Comparison of ENCODE assay signal across 24 cellular contexts in genomic region chr11:996681-997080, GRCh38. TPM values are rescaled to one million over a fixed set of nuclear protein-coding genes. Genes with fewer than 3 reads are reported as not detected.
DNase-seq lines count a peak whose midpoint lies in the region; ATAC-seq and TF ChIP-seq lines count a peak whose summit lies in the region.
"Had no signal": no experiment of that assay in that cellular context is flagged by ENCODE, and none has a peak within 500 bp of the region (broad histone marks: within the 10 kb centered on the region; RNA-seq: fewer than 3 reads in every experiment).

No MANE protein-coding gene starts in this region.

- H3K4me3 ChIP-seq in WERI-Rb-1 (ENCODE audit: low read depth, low read length) = peak overlapping the region; percentile 9
- H3K4me3 ChIP-seq: SJCRH30 had no signal

- peaks cover 15% of the 10 kb centered on the region for H3K27me3 Mint-ChIP-seq in glutamatergic neuron (ENCODE audit: unreplicated experiment)
- no peaks in the 10 kb centered on the region for H3K27me3 Mint-ChIP-seq in type B pancreatic cell
- H3K27me3 Mint-ChIP-seq: activated CD4-positive, alpha-beta T cell treated with anti-CD3 and anti-CD28 coated beads, Interleukin-2, amount 10 ng/mL, durations not matched to agents 7 days and 5 days; stimulated activated naive CD8-positive, alpha-beta T cell treated with anti-CD3 and anti-CD28 coated beads, Interleukin-15, Interleukin-2, amounts not matched to agents 100 ng/mL and 50 ng/mL, for 24 hours had no signal

- TF ChIP-seq CTCF in WERI-Rb-1 (IDR thresholded peaks at IDR 0.05; ENCODE audit: low read depth, low read length) = no peak
- TF ChIP-seq CTCF in glutamatergic neuron (IDR thresholded peaks at IDR 0.05; ENCODE audit: partially characterized antibody, unreplicated experiment) = no peak
- TF ChIP-seq CTCF in type B pancreatic cell (conservative IDR thresholded peaks at IDR 0.05) = no peak

- no peak overlapping the region for H3K4me3 Mint-ChIP-seq in glutamatergic neuron (ENCODE audit: unreplicated experiment)
- H3K4me3 Mint-ChIP-seq in type B pancreatic cell = peak overlapping the region; percentile 84
- H3K4me3 Mint-ChIP-seq: activated CD4-positive, alpha-beta T cell treated with anti-CD3 and anti-CD28 coated beads, Interleukin-2, amount 10 ng/mL, durations not matched to agents 7 days and 5 days; endodermal cell; stimulated activated naive CD8-positive, alpha-beta T cell treated with anti-CD3 and anti-CD28 coated beads, Interleukin-15, Interleukin-2, amounts not matched to agents 100 ng/mL and 50 ng/mL, for 24 hours had no signal

- ATAC-seq in activated naive CD4-positive, alpha-beta T cell treated with anti-CD3 and anti-CD28 coated beads, Interleukin-2, amount 50 U/mL, for 72 hours = no peak

- H3K4me1 Mint-ChIP-seq in glutamatergic neuron (ENCODE audit: low read depth, unreplicated experiment) = peaks cover 19% of the 10 kb centered on the region
- peaks cover 27% of the 10 kb centered on the region for H3K4me1 Mint-ChIP-seq in type B pancreatic cell (ENCODE audit: unreplicated experiment)
- H3K4me1 Mint-ChIP-seq: endodermal cell had no signal

- no peaks in the 10 kb centered on the region for H3K27me3 ChIP-seq in WERI-Rb-1 (ENCODE audit: insufficient read depth, low read depth, severe bottlenecking)
- H3K27me3 ChIP-seq: neutrophil, SJCRH30 had no signal

- no peaks in the 10 kb centered on the region for H3K9me3 ChIP-seq in WERI-Rb-1 (ENCODE audit: severe bottlenecking)
- H3K9me3 ChIP-seq: neutrophil, SJCRH30 had no signal

- H3K27ac Mint-ChIP-seq in activated naive CD4-positive, alpha-beta T cell treated with anti-CD3 and anti-CD28 coated beads, Interleukin-2, amount 50 U/mL, for 72 hours = peak overlapping the region; percentile 30 to 79
- H3K27ac Mint-ChIP-seq in glutamatergic neuron (ENCODE audit: unreplicated experiment) (peak overlapping the region; percentile 38), type B pancreatic cell (peak overlapping the region; percentile 99)
- H3K27ac Mint-ChIP-seq: endodermal cell had no signal

- peak overlapping the region; percentile 90 for H3K27ac ChIP-seq in WERI-Rb-1
- H3K27ac ChIP-seq: neutrophil, SJCRH30 had no signal

- peaks cover 5 to 15% of the 10 kb centered on the region in 2 donors for H3K36me3 Mint-ChIP-seq in activated naive CD4-positive, alpha-beta T cell treated with anti-CD3 and anti-CD28 coated beads, Interleukin-2, amount 50 U/mL, for 72 hours
- H3K36me3 Mint-ChIP-seq in glutamatergic neuron (ENCODE audit: unreplicated experiment) = peaks cover 5% of the 10 kb centered on the region
- H3K36me3 Mint-ChIP-seq in type B pancreatic cell = peaks cover 17% of the 10 kb centered on the region

- DNase-seq in activated naive CD4-positive, alpha-beta T cell treated with anti-CD3 and anti-CD28 coated beads, Interleukin-2, amount 50 U/mL, for 72 hours (ENCODE audit: low spot score in 2 of 2) = no peak
- no peak for DNase-seq in activated naive CD4-positive, alpha-beta T cell treated with anti-CD3 and anti-CD28 coated beads, Interleukin-2, amount 50 U/mL, for 16 hours
- DNase-seq in WERI-Rb-1 (no peak), glutamatergic neuron (no peak), type B pancreatic cell (ENCODE audit: extremely low spot score, unreplicated experiment) (no peak), NCI-H82 (lab: John Stamatoyannopoulos, UW) (no peak), middle frontal gyrus (ENCODE audit: extremely low spot score, low spot score) (no peak)
- no peak for DNase-seq in stimulated activated CD4-positive, alpha-beta T cell treated with anti-CD3 and anti-CD28 coated beads, Interleukin-12 subunit alpha, Interleukin-12 subunit beta, amount 100 ng/mL, for 4 hours
- DNase-seq: activated CD4-positive, alpha-beta T cell treated with anti-CD3 and anti-CD28 coated beads, Interleukin-2, amount 10 ng/mL, durations not matched to agents 7 days and 5 days; central memory CD4-positive, alpha-beta T cell; endodermal cell; IMR-90; islet precursor cell; NCI-H2029 treated with DMSO at 0.1 percent for 48 hours; NCI-H526; SJCRH30; stimulated activated CD4-positive, alpha-beta T cell treated with anti-CD3 and anti-CD28 coated beads, Interleukin-15, amount 100 ng/mL, for 24 hours had no signal

- H3K9me3 Mint-ChIP-seq in activated naive CD4-positive, alpha-beta T cell treated with anti-CD3 and anti-CD28 coated beads, Interleukin-2, amount 50 U/mL, for 72 hours = no peaks in the 10 kb centered on the region
- H3K9me3 Mint-ChIP-seq in glutamatergic neuron (ENCODE audit: unreplicated experiment) (peaks cover 19% of the 10 kb centered on the region), type B pancreatic cell (peaks cover 4% of the 10 kb centered on the region)
- H3K9me3 Mint-ChIP-seq: endodermal cell; stimulated activated naive CD8-positive, alpha-beta T cell treated with anti-CD3 and anti-CD28 coated beads, Interleukin-15, Interleukin-2, amounts not matched to agents 100 ng/mL and 50 ng/mL, for 24 hours had no signal

- H3K36me3 ChIP-seq in WERI-Rb-1 = peaks cover 64% of the 10 kb centered on the region

RNA-seq across cellular contexts. Expression of gene MUC6, which starts 39.8 kb away (rescaled TPM):
- total RNA-seq in activated naive CD4-positive, alpha-beta T cell treated with anti-CD3 and anti-CD28 coated beads, Interleukin-2, amount 50 U/mL, for 72 hours = not detected
- not detected for total RNA-seq in glutamatergic neuron (ENCODE audit: unreplicated experiment)
- 0.38 and 0.46 TPM in 2 replicates for total RNA-seq in type B pancreatic cell (ENCODE audit: low replicate concordance)
- total RNA-seq: A673; activated CD4-positive, alpha-beta T cell treated with anti-CD3 and anti-CD28 coated beads, Interleukin-2, amount 10 ng/mL, durations not matched to agents 7 days and 5 days; Daoy; IMR-90; lung microvascular endothelial cell; OCI-LY7; SJCRH30; urinary bladder had no signal

Comparison
In these comparisons a context has a peak if more than half of its experiments do, and no peak if none do; other contexts are left out.
1. H3K27ac Mint-ChIP-seq: peak in every context shown above with its lines; median percentile 99 in type B pancreatic cell; 54 in activated naive CD4-positive, alpha-beta T cell treated with anti-CD3 and anti-CD28 coated beads, Interleukin-2, amount 50 U/mL, for 72 hours; 38 in glutamatergic neuron.